16 cellular contexts compared by ENCODE assay signal in genomic region chr9:109304350-109304749, GRCh38. TPM values are rescaled to one million over a fixed set of nuclear protein-coding genes. Genes with fewer than 3 reads are reported as not detected.
"Had no signal": no experiment of that assay in that cellular context is flagged by ENCODE, and none has a peak within 500 bp of the region (broad histone marks: within the 10 kb centered on the region; RNA-seq: fewer than 3 reads in every experiment).

No MANE protein-coding gene starts in this region.

- H3K4me3 Mint-ChIP-seq: activated naive CD8-positive, alpha-beta T cell; brain; dendritic cell treated with granulocyte-macrophage colony-stimulating factor and Interleukin-4, amounts not matched to agents 40 ng/mL and 50 ng/mL, for 4 days; neural crest cell; stimulated activated naive CD8-positive, alpha-beta T cell treated with anti-CD3 and anti-CD28 coated beads, Interleukin-15, amount 100 ng/mL, for 72 hours; T-helper 17 cell had no signal

- ATAC-seq: left lung; stimulated activated naive CD8-positive, alpha-beta T cell treated with anti-CD3 and anti-CD28 coated beads, Interleukin-15, amount 100 ng/mL, for 72 hours; T-helper 17 cell had no signal

- H3K36me3 Mint-ChIP-seq: activated naive CD8-positive, alpha-beta T cell; brain had no signal

- H3K9me3 ChIP-seq: left lung, testis, uterus had no signal

- DNase-seq: activated CD4-positive, alpha-beta T cell treated with anti-CD3 and anti-CD28 coated beads, Interleukin-2, amount 50 U/mL, for 4 hours; activated CD4-positive, CD25-positive, alpha-beta regulatory T cell treated with anti-CD3 and anti-CD28 coated beads, Interleukin-2, amount 50 U/mL, for 72 hours; activated gamma-delta T cell; activated T-cell treated with anti-CD3 and anti-CD28 coated beads, Interleukin-2, amount 50 U/mL, for 1 hour; amygdala; left lung; stimulated activated CD4-positive, alpha-beta T cell treated with anti-CD3 and anti-CD28 coated beads, Interleukin-15, amount 100 ng/mL, for 24 hours; stimulated activated CD4-positive, alpha-beta T cell treated with anti-CD3 and anti-CD28 coated beads, Interleukin-4, amount 100 ng/mL, for 24 hours; stimulated activated naive CD8-positive, alpha-beta T cell treated with anti-CD3 and anti-CD28 coated beads, Interleukin-15, amount 100 ng/mL, for 72 hours; T-helper 17 cell; testis; uterus had no signal

- H3K27me3 ChIP-seq: testis, uterus had no signal

- H3K4me1 ChIP-seq: left lung, testis, uterus had no signal

- H3K4me3 ChIP-seq: left lung, testis, uterus had no signal

- H3K4me1 Mint-ChIP-seq: neural crest cell; stimulated activated naive CD8-positive, alpha-beta T cell treated with anti-CD3 and anti-CD28 coated beads, Interleukin-15, amount 100 ng/mL, for 72 hours; T-helper 17 cell had no signal

- H3K36me3 ChIP-seq: left lung, uterus had no signal

- H3K27ac Mint-ChIP-seq: activated naive CD8-positive, alpha-beta T cell; dendritic cell treated with granulocyte-macrophage colony-stimulating factor and Interleukin-4, amounts not matched to agents 40 ng/mL and 50 ng/mL, for 4 days; stimulated activated naive CD8-positive, alpha-beta T cell treated with anti-CD3 and anti-CD28 coated beads, Interleukin-15, amount 100 ng/mL, for 72 hours; T-helper 17 cell had no signal

- H3K27ac ChIP-seq: left lung, testis, uterus had no signal

- H3K9me3 Mint-ChIP-seq: brain; dendritic cell treated with granulocyte-macrophage colony-stimulating factor and Interleukin-4, amounts not matched to agents 40 ng/mL and 50 ng/mL, for 4 days; neural crest cell; stimulated activated naive CD8-positive, alpha-beta T cell treated with anti-CD3 and anti-CD28 coated beads, Interleukin-15, amount 100 ng/mL, for 72 hours had no signal

RNA-seq across cellular contexts. Expression of gene EPB41L4B, which starts 16.5 kb away (rescaled TPM):
- total RNA-seq: T-helper 17 cell had no signal
